Comparison of ENCODE assay signal across 33 cellular contexts in genomic region chr19:1501200-1501595, GRCh38. TPM values are rescaled to one million over a fixed set of nuclear protein-coding genes. Genes with fewer than 3 reads are reported as not detected.
A peak's percentile ranks its signal among the peaks of the same experiment; 100 is the strongest.
DNase-seq lines count a peak whose midpoint lies in the region; ATAC-seq, FAIRE-seq and TF ChIP-seq lines count a peak whose summit lies in the region.
"Had no signal": no experiment of that assay in that cellular context is flagged by ENCODE, and none has a peak within 500 bp of the region (broad histone marks: within the 10 kb centered on the region; RNA-seq: fewer than 3 reads in every experiment).

No MANE protein-coding gene starts in this region.

- H3K36me3 Mint-ChIP-seq in activated CD8-positive, alpha-beta memory T cell treated with anti-CD3 and anti-CD28 coated beads, Interleukin-2, amount 10 ng/mL, durations not matched to agents 7 days and 5 days = no peaks in the 10 kb centered on the region
- no peaks in the 10 kb centered on the region for H3K36me3 Mint-ChIP-seq in type B pancreatic cell
- H3K36me3 Mint-ChIP-seq: activated CD4-positive, alpha-beta memory T cell treated with anti-CD3 and anti-CD28 coated beads for 36 hours; activated naive CD4-positive, alpha-beta T cell treated with anti-CD3 and anti-CD28 coated beads, Interleukin-2, amount 50 U/mL, for 72 hours; IgD-negative memory B cell; T-cell had no signal

- WGBS in liver = 32% methylated on average over 9 of the region's 9 CpGs

- H3K4me1 ChIP-seq in duodenal mucosa (ENCODE audit: control insufficient read depth in 1 of 2, insufficient read depth in 2 of 2, low read length in 2 of 2) (peaks cover 0 to 8% of the 10 kb centered on the region in 2 donors), liver (ENCODE audit: control insufficient read depth in 4 of 4, insufficient read depth in 4 of 4, low read length in 3 of 4) (peaks cover 2 to 37% (median 15%) of the 10 kb centered on the region in 4 donors)

- H3K4me3 ChIP-seq in duodenal mucosa (ENCODE audit: low read depth in 1 of 2, low read length in 2 of 2) (peak overlapping the region; percentile 17 to 50), liver (ENCODE audit: low read depth in 1 of 3, low read length in 3 of 3) (no peak overlapping the region)
- H3K4me3 ChIP-seq: SJCRH30, thoracic aorta, uterus had no signal

- H3K27ac ChIP-seq in duodenal mucosa (ENCODE audit: low read depth, low read length) = peak overlapping the region; percentile 75
- peak overlapping the region; percentile 34 to 77 for H3K27ac ChIP-seq in liver (ENCODE audit: low read depth in 1 of 2, low read length in 2 of 2)
- H3K27ac ChIP-seq: SJCRH30, thoracic aorta, uterus had no signal

- H3K9ac ChIP-seq in duodenal mucosa (ENCODE audit: low read depth in 1 of 2, low read length in 2 of 2) (no peak overlapping the region), liver (ENCODE audit: low read depth in 1 of 2, low read length in 2 of 2) (no peak overlapping the region)

- ATAC-seq in activated CD8-positive, alpha-beta memory T cell treated with anti-CD3 and anti-CD28 coated beads, Interleukin-2, amount 10 ng/mL, durations not matched to agents 7 days and 5 days = peak; percentile 21
- no peak for ATAC-seq in stimulated activated naive CD8-positive, alpha-beta T cell treated with anti-CD3 and anti-CD28 coated beads, Interleukin-15, amount 100 ng/mL, for 72 hours
- ATAC-seq: activated naive CD4-positive, alpha-beta T cell treated with anti-CD3 and anti-CD28 coated beads, Interleukin-2, amount 50 U/mL, for 72 hours; Panc1; sciatic nerve; stimulated activated naive CD8-positive, alpha-beta T cell treated with anti-CD3 and anti-CD28 coated beads, Interleukin-15, Interleukin-2, amounts not matched to agents 100 U/mL and 50 U/mL, for 24 hours; T-cell had no signal

- no peak for DNase-seq in activated CD8-positive, alpha-beta memory T cell treated with anti-CD3 and anti-CD28 coated beads, Interleukin-2, amount 10 ng/mL, durations not matched to agents 7 days and 5 days
- DNase-seq in activated CD8-positive, alpha-beta memory T cell treated with anti-CD3 and anti-CD28 coated beads, Interleukin-2, amount 50 U/mL, for 48 hours = no peak
- DNase-seq in type B pancreatic cell (ENCODE audit: extremely low spot score, unreplicated experiment) = no peak
- no peak for DNase-seq in stimulated activated naive CD8-positive, alpha-beta T cell treated with anti-CD3 and anti-CD28 coated beads, Interleukin-15, amount 100 ng/mL, for 72 hours
- no peak for DNase-seq in NCI-H2029 treated with DMSO at 0.1 percent for 48 hours (lab: John Stamatoyannopoulos, UW)
- no peak for DNase-seq in GM12892 (ENCODE audit: insufficient read length)
- DNase-seq: activated CD4-positive, alpha-beta memory T cell treated with anti-CD3 and anti-CD28 coated beads for 36 hours; AML-193; aorta; DMS79 treated with DMSO at 0.1 percent for 48 hours; GF-D8; H7; NCI-H1105; NCI-H187 treated with DMSO at 0.1 percent for 48 hours; NCI-H526; nephron progenitor cell; SJCRH30; stimulated activated CD4-positive, alpha-beta T cell treated with anti-CD3 and anti-CD28 coated beads, Interleukin-15, amount 100 ng/mL, for 24 hours; stimulated activated naive CD8-positive, alpha-beta T cell treated with anti-CD3 and anti-CD28 coated beads, Interleukin-15, Interleukin-2, amounts not matched to agents 100 U/mL and 50 U/mL, for 24 hours; T-cell; uterus had no signal

- no peak overlapping the region for H3K27ac Mint-ChIP-seq in activated CD8-positive, alpha-beta memory T cell treated with anti-CD3 and anti-CD28 coated beads, Interleukin-2, amount 10 ng/mL, durations not matched to agents 7 days and 5 days
- no peak overlapping the region for H3K27ac Mint-ChIP-seq in type B pancreatic cell
- H3K27ac Mint-ChIP-seq in stimulated activated naive CD8-positive, alpha-beta T cell treated with anti-CD3 and anti-CD28 coated beads, Interleukin-15, amount 100 ng/mL, for 72 hours = no peak overlapping the region
- H3K27ac Mint-ChIP-seq: activated CD4-positive, alpha-beta memory T cell treated with anti-CD3 and anti-CD28 coated beads for 36 hours; activated naive CD4-positive, alpha-beta T cell treated with anti-CD3 and anti-CD28 coated beads, Interleukin-2, amount 50 U/mL, for 72 hours; activated T-helper 2 cell treated with anti-CD3 and anti-CD28 coated beads, Interferon-gamma antibody, Interleukin-2, Interleukin-4, amounts not matched to agents 10 μg/mL and 5 μg/mL and 100 μg/mL, durations not matched to agents 14 hours and 24 hours and 36 hours; nephron progenitor cell; T-cell had no signal

- no peak for TF ChIP-seq POLR2A in GM12892 (IDR thresholded peaks at IDR 0.05; ENCODE audit: low read depth, low read length)

- peaks cover 8 to 13% of the 10 kb centered on the region in 2 donors for H3K27me3 ChIP-seq in duodenal mucosa (ENCODE audit: control insufficient read depth in 1 of 2, insufficient read depth in 2 of 2, low read length in 2 of 2)
- H3K27me3 ChIP-seq in liver (ENCODE audit: control insufficient read depth in 4 of 4, insufficient read depth in 4 of 4, low read length in 3 of 4) = no peaks in the 10 kb centered on the region
- H3K27me3 ChIP-seq: uterus had no signal

- no peak overlapping the region for H3K4me3 Mint-ChIP-seq in activated CD8-positive, alpha-beta memory T cell treated with anti-CD3 and anti-CD28 coated beads, Interleukin-2, amount 10 ng/mL, durations not matched to agents 7 days and 5 days
- peak overlapping the region; percentile 41 for H3K4me3 Mint-ChIP-seq in type B pancreatic cell
- H3K4me3 Mint-ChIP-seq in stimulated activated naive CD8-positive, alpha-beta T cell treated with anti-CD3 and anti-CD28 coated beads, Interleukin-15, amount 100 ng/mL, for 72 hours = no peak overlapping the region
- H3K4me3 Mint-ChIP-seq: activated CD4-positive, alpha-beta memory T cell treated with anti-CD3 and anti-CD28 coated beads for 36 hours; IgD-negative memory B cell; nephron progenitor cell; T-cell had no signal

- CTCF ChIA-PET in activated CD8-positive, alpha-beta memory T cell treated with anti-CD3 and anti-CD28 coated beads, Interleukin-2, amount 10 ng/mL, durations not matched to agents 7 days and 5 days (lab: Charles Lee) = interaction anchor here (1.0 to 2.0 kb wide), 2 partner anchors 10 kb away, joined by 4 to 6 read pairs; partner anchors contain the start of gene REEP6

- TF ChIP-seq CTCF in liver (IDR thresholded peaks at IDR 0.05; ENCODE audit: low read depth, low read length, missing input control) = no peak
- TF ChIP-seq CTCF in type B pancreatic cell (conservative IDR thresholded peaks at IDR 0.05) = no peak

- H3K9me3 ChIP-seq in duodenal mucosa (ENCODE audit: control insufficient read depth in 1 of 2, low read length in 2 of 2) (no peaks in the 10 kb centered on the region), liver (ENCODE audit: control insufficient read depth in 4 of 4, low read length in 3 of 4) (no peaks in the 10 kb centered on the region)
- H3K9me3 ChIP-seq: SJCRH30, thoracic aorta, uterus had no signal

- peaks cover 0 to 9% of the 10 kb centered on the region in 2 donors for H3K36me3 ChIP-seq in duodenal mucosa (ENCODE audit: control insufficient read depth in 1 of 2, insufficient read depth in 2 of 2, low read length in 2 of 2)
- H3K36me3 ChIP-seq in liver (ENCODE audit: control insufficient read depth in 4 of 4, insufficient read depth in 3 of 4, low read depth in 1 of 4, low read length in 3 of 4) = peaks cover 0 to under 1% (median 0%) of the 10 kb centered on the region in 4 donors
- H3K36me3 ChIP-seq: SJCRH30, thoracic aorta, uterus had no signal

- no peak for FAIRE-seq in GM12892 (lab: Jason Lieb, UNC)
- FAIRE-seq: GM19239, islet of Langerhans had no signal

- peaks cover 16% of the 10 kb centered on the region for H3K27me3 Mint-ChIP-seq in activated CD8-positive, alpha-beta memory T cell treated with anti-CD3 and anti-CD28 coated beads, Interleukin-2, amount 10 ng/mL, durations not matched to agents 7 days and 5 days
- peaks cover 30% of the 10 kb centered on the region for H3K27me3 Mint-ChIP-seq in type B pancreatic cell
- H3K27me3 Mint-ChIP-seq in stimulated activated naive CD8-positive, alpha-beta T cell treated with anti-CD3 and anti-CD28 coated beads, Interleukin-15, amount 100 ng/mL, for 72 hours = peaks cover 36% of the 10 kb centered on the region

- H3K4me1 Mint-ChIP-seq in activated CD8-positive, alpha-beta memory T cell treated with anti-CD3 and anti-CD28 coated beads, Interleukin-2, amount 10 ng/mL, durations not matched to agents 7 days and 5 days = peaks cover 4% of the 10 kb centered on the region
- H3K4me1 Mint-ChIP-seq in type B pancreatic cell (ENCODE audit: unreplicated experiment) = peaks cover 4% of the 10 kb centered on the region
- H3K4me1 Mint-ChIP-seq in stimulated activated naive CD8-positive, alpha-beta T cell treated with anti-CD3 and anti-CD28 coated beads, Interleukin-15, amount 100 ng/mL, for 72 hours = peaks cover 15% of the 10 kb centered on the region

- no peak for TF ChIP-seq RAD21 in liver (IDR thresholded peaks at IDR 0.05)

- H3K9me3 Mint-ChIP-seq in activated CD8-positive, alpha-beta memory T cell treated with anti-CD3 and anti-CD28 coated beads, Interleukin-2, amount 10 ng/mL, durations not matched to agents 7 days and 5 days (ENCODE audit: low read depth) = peaks cover under 1% of the 10 kb centered on the region
- H3K9me3 Mint-ChIP-seq in type B pancreatic cell = no peaks in the 10 kb centered on the region
- H3K9me3 Mint-ChIP-seq in stimulated activated naive CD8-positive, alpha-beta T cell treated with anti-CD3 and anti-CD28 coated beads, Interleukin-15, amount 100 ng/mL, for 72 hours = no peaks in the 10 kb centered on the region
- H3K9me3 Mint-ChIP-seq: activated CD4-positive, alpha-beta memory T cell treated with anti-CD3 and anti-CD28 coated beads for 36 hours; activated naive CD4-positive, alpha-beta T cell treated with anti-CD3 and anti-CD28 coated beads, Interleukin-2, amount 50 U/mL, for 72 hours; activated T-helper 2 cell treated with anti-CD3 and anti-CD28 coated beads, Interferon-gamma antibody, Interleukin-2, Interleukin-4, amounts not matched to agents 10 μg/mL and 5 μg/mL and 100 μg/mL, durations not matched to agents 14 hours and 24 hours and 36 hours; T-cell had no signal

RNA-seq across cellular contexts. Expression of gene REEP6, which starts 10.2 kb away (rescaled TPM):
- 1 to 10 TPM; 1.0 to 1.3 TPM for total RNA-seq in activated CD8-positive, alpha-beta memory T cell treated with anti-CD3 and anti-CD28 coated beads, Interleukin-2, amount 10 ng/mL, durations not matched to agents 7 days and 5 days
- total RNA-seq in liver (100 to 1,000 TPM in 1 of 2 donors, 10 to 100 TPM in 1; 16.4 to 159 TPM), type B pancreatic cell (ENCODE audit: low replicate concordance) (17.3 and 34.5 TPM in 2 replicates)
- polyA plus RNA-seq in liver = 100 to 1,000 TPM; 243 to 449 TPM
- polyA plus RNA-seq in GM12892 (2012; ENCODE audit: missing spikeins) = 0.45 TPM

RNA-seq across cellular contexts. Expression of gene PCSK4, which starts 11.0 kb away (rescaled TPM):
- 1 to 10 TPM; 1.5 to 4.4 TPM for total RNA-seq in activated CD8-positive, alpha-beta memory T cell treated with anti-CD3 and anti-CD28 coated beads, Interleukin-2, amount 10 ng/mL, durations not matched to agents 7 days and 5 days
- total RNA-seq in liver (1 to 10 TPM; 2.6 TPM), type B pancreatic cell (ENCODE audit: low replicate concordance) (9.6 and 12.4 TPM in 2 replicates)
- polyA plus RNA-seq in liver = 1 to 10 TPM in 1 of 2 donors, under 1 TPM in 1; 0.60 to 1.2 TPM
- polyA plus RNA-seq in GM12892 (2012; ENCODE audit: missing spikeins) = 1.00 TPM
- polyA plus RNA-seq: IgD-negative memory B cell had no signal

RNA-seq across cellular contexts. Expression of gene ADAMTSL5, which starts 11.6 kb away (rescaled TPM):
- 1 to 10 TPM in 1 of 2 experiments, under 1 TPM in 1; 0.91 to 1.2 TPM for total RNA-seq in activated CD8-positive, alpha-beta memory T cell treated with anti-CD3 and anti-CD28 coated beads, Interleukin-2, amount 10 ng/mL, durations not matched to agents 7 days and 5 days
- total RNA-seq in liver = under 1 TPM; 0.09 to 0.75 TPM
- polyA plus RNA-seq in liver = 1 to 10 TPM; 1.4 to 1.8 TPM
- 3.4 and 10.6 TPM in 2 replicates for total RNA-seq in type B pancreatic cell (ENCODE audit: low replicate concordance)
- polyA plus RNA-seq in GM12892 (2012; ENCODE audit: missing spikeins) = 0.23 TPM

RNA-seq across cellular contexts. Expression of gene C19orf25, which starts 22.2 kb away (rescaled TPM):
- 10 to 100 TPM; 43.3 to 48.9 TPM for total RNA-seq in activated CD8-positive, alpha-beta memory T cell treated with anti-CD3 and anti-CD28 coated beads, Interleukin-2, amount 10 ng/mL, durations not matched to agents 7 days and 5 days
- total RNA-seq in liver (10 to 100 TPM; 17.3 to 19.8 TPM), type B pancreatic cell (ENCODE audit: low replicate concordance) (36.6 and 37.5 TPM in 2 replicates)
- polyA plus RNA-seq in liver = 10 to 100 TPM; 15.1 to 19.8 TPM
- polyA plus RNA-seq in GM12892 (2012; ENCODE audit: missing spikeins) = 11.2 TPM

RNA-seq across cellular contexts. Expression of gene PLK5, which starts 22.7 kb away (rescaled TPM):
- not detected for total RNA-seq in activated CD8-positive, alpha-beta memory T cell treated with anti-CD3 and anti-CD28 coated beads, Interleukin-2, amount 10 ng/mL, durations not matched to agents 7 days and 5 days
- not detected for total RNA-seq in liver
- under 1 TPM in 1 of 2 donors, not detected in 1; 0.03 TPM for polyA plus RNA-seq in liver
- total RNA-seq in type B pancreatic cell (ENCODE audit: low replicate concordance) = 0.24 TPM in 1 of 2 replicates, not detected in the other
- polyA plus RNA-seq in GM12892 (2012; ENCODE audit: missing spikeins) = not detected
- total RNA-seq: A172; activated CD4-positive, alpha-beta memory T cell treated with anti-CD3 and anti-CD28 coated beads for 36 hours; activated naive CD4-positive, alpha-beta T cell treated with anti-CD3 and anti-CD28 coated beads, Interleukin-2, amount 50 U/mL, for 72 hours; activated T-helper 2 cell treated with anti-CD3 and anti-CD28 coated beads, Interferon-gamma antibody, Interleukin-2, Interleukin-4, amounts not matched to agents 10 μg/mL and 5 μg/mL and 100 μg/mL, durations not matched to agents 14 hours and 24 hours and 36 hours; aorta; cardiac septum; SJCRH30; T-cell; thoracic aorta had no signal
- polyA plus RNA-seq: IgD-negative memory B cell had no signal

Comparison
In these comparisons a context has a peak if more than half of its experiments do, and no peak if none do; other contexts are left out.
1. H3K4me3 ChIP-seq: peak in duodenal mucosa (2 of 2); none in liver (0 of 3).